In the genomic region with DNA sequence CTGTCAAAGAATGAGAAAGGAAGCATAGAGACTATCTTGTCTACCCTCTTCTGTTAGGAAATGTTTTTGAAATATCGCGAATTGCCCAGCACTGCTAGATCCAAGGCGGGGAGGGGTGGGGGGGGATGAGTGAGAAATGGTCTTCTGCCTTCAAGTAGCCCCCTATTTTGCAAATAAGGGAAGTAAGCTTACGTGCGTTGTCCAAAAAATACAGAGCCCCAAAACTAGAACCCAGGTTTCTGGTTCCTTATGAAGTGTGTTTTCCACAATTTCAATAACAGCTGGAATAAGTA, we compare ENCODE assay signal across 8 cellular contexts. TPM values are rescaled to one million over a fixed set of nuclear protein-coding genes. Genes with fewer than 3 reads are reported as not detected.
DNase-seq lines count a peak whose midpoint lies in the region; ATAC-seq and TF ChIP-seq lines count a peak whose summit lies in the region.

No MANE protein-coding gene starts in this region.

- H3K4me1 Mint-ChIP-seq in H9, result peaks cover 23 to 31% of the 10 kb centered on the region in 2 experiments
- peaks cover 39 to 46% (median 43%) of the 10 kb centered on the region in 3 donors for H3K4me1 Mint-ChIP-seq in T-cell

- H3K56ac ChIP-seq in H9 (ENCODE audit: insufficient read length, low read depth, low read length), result no peak overlapping the region

- no peak overlapping the region for H3T11ph ChIP-seq in H9 (ENCODE audit: low read length)

- H3K27me3 ChIP-seq in H9 (ENCODE audit: insufficient read depth, low read length), result no peaks in the 10 kb centered on the region

- peak overlapping the region; percentile 90 to 94 for H3K4me3 Mint-ChIP-seq in H9
- peak overlapping the region; percentile 88 to 99 (median 98) for H3K4me3 Mint-ChIP-seq in T-cell

- no peak overlapping the region for H2BK120ac ChIP-seq in H9 (ENCODE audit: low read depth, low read length, poor library complexity, severe bottlenecking)

- no peak for ATAC-seq in T-cell (replicated peaks in 1 of 4)

- no peak overlapping the region for H2AFZ ChIP-seq in H9 (ENCODE audit: low read length)

- H3K4me2 ChIP-seq in H9 (ENCODE audit: insufficient read depth, insufficient read length, low read length), result peak overlapping the region; percentile 84

- no peak overlapping the region for H4K91ac ChIP-seq in H9 (ENCODE audit: insufficient read length, low read depth, low read length)

- no peaks in the 10 kb centered on the region for H3K9me3 ChIP-seq in H9 (ENCODE audit: control insufficient read depth, low read depth, low read length)

- H2BK12ac ChIP-seq in H9 (ENCODE audit: insufficient read length, low read depth, low read length), result no peak overlapping the region

- peaks cover 13% of the 10 kb centered on the region for H3K23me2 ChIP-seq in H9 (ENCODE audit: insufficient read length, low read depth, low read length, poor library complexity, severe bottlenecking)

- H4K5ac ChIP-seq in H9 (ENCODE audit: insufficient read length, low read depth, low read length), result no peak overlapping the region

- CTCF ChIA-PET in T-cell (lab: Charles Lee), result interaction anchor here in 1 of 2 donors (1.0 kb wide), 1 partner anchor 41 kb away, joined by 3 read pairs; no protein-coding TSS in a partner anchor

- H3K27me3 Mint-ChIP-seq in H9 (ENCODE audit: low read depth), result no peaks in the 10 kb centered on the region; the same call in 1 of the 2 replicates
- H3K27me3 Mint-ChIP-seq in T-cell, result no peaks in the 10 kb centered on the region

- peak overlapping the region in 2 of 3 experiments; percentile 96 to 97; a peak in 1 of 7 replicates for H3K27ac Mint-ChIP-seq in H9
- peak overlapping the region; percentile 97 to 98 for H3K27ac Mint-ChIP-seq in T-cell

- no peak overlapping the region for H2BK15ac ChIP-seq in H9 (ENCODE audit: low read depth, low read length)

- WGBS in H9 (ENCODE audit: extremely low coverage, insufficient read length, low lambda C conversion rate), result no CpG with 5 or more reads among the region's 5 CpGs

- H2BK20ac ChIP-seq in H9 (ENCODE audit: low read depth, low read length, poor library complexity, severe bottlenecking), result no peak overlapping the region

- POLR2A ChIA-PET in T-cell (lab: Charles Lee), result interaction anchor here (0.7 to 1.0 kb wide), 2 partner anchors 9 to 40 kb away, joined by 3 to 5 read pairs; no protein-coding TSS in a partner anchor

- TF ChIP-seq CTCF in H9 (conservative IDR thresholded peaks at IDR 0.05) (no peak), fibroblast of pulmonary artery (IDR thresholded peaks at IDR 0.05; ENCODE audit: low read length, missing control alignments) (no peak)

- no peak overlapping the region for H3K23ac ChIP-seq in H9 (ENCODE audit: insufficient read length, low read depth, low read length)

- peaks cover 4% of the 10 kb centered on the region; the same call in 1 of the 2 replicates for H3K4me1 ChIP-seq in H9 (ENCODE audit: insufficient read depth, low read length)

- no peak overlapping the region for H3K14ac ChIP-seq in H9 (ENCODE audit: insufficient read depth, low read length)

- no peak overlapping the region for H2BK5ac ChIP-seq in H9 (ENCODE audit: insufficient read length, low read length)

- no peak overlapping the region for H2AK5ac ChIP-seq in H9 (ENCODE audit: insufficient read length, low read length)

- peak overlapping the region; percentile 90 for H3K4me3 ChIP-seq in fibroblast of pulmonary artery (replicated peaks; ENCODE audit: low read depth, low read length)
- H3K4me3 ChIP-seq in skin epidermis, result peak overlapping the region; percentile 64 to 97 (median 91)

- H3K9me3 Mint-ChIP-seq in H9 (no peaks in the 10 kb centered on the region), T-cell (no peaks in the 10 kb centered on the region)

- H4K8ac ChIP-seq in H9 (replicated peaks; ENCODE audit: insufficient read length, low read depth, low read length), result no peak overlapping the region

- H3K27ac ChIP-seq in H9 (ENCODE audit: insufficient read length, low read depth, low read length) (no peak overlapping the region), skin epidermis (peak overlapping the region in 15 of 21 experiments; percentile 88 to 97 (median 94))

- H3K79me2 ChIP-seq in H9 (ENCODE audit: insufficient read depth, low read length), result peaks cover 20% of the 10 kb centered on the region; the same call in 1 of the 2 replicates

- no peak overlapping the region for H3K9ac ChIP-seq in H9 (ENCODE audit: extremely low read depth, insufficient read length, low read length)

- H3K79me1 ChIP-seq in H9 (ENCODE audit: insufficient read depth, low read depth, low read length, poor library complexity, severe bottlenecking), result peaks cover 6% of the 10 kb centered on the region

- no peak overlapping the region for H3K4ac ChIP-seq in H9 (ENCODE audit: low read depth, low read length)

- peaks cover 0 to 6% (median 0%) of the 10 kb centered on the region in 3 experiments; a peak in 3 of 7 replicates for H3K36me3 Mint-ChIP-seq in H9 (ENCODE audit: insufficient read depth in 1 of 3, low read depth in 3 of 3)
- peaks cover 14% of the 10 kb centered on the region for H3K36me3 Mint-ChIP-seq in T-cell

- H3K18ac ChIP-seq in H9 (ENCODE audit: insufficient read length, low read depth, low read length), result no peak overlapping the region

- no peaks in the 10 kb centered on the region for H4K20me1 ChIP-seq in H9 (ENCODE audit: control insufficient read depth, insufficient read depth, insufficient read length)

- no peak for DNase-seq in H9
- no peak for DNase-seq in T-cell
- DNase-seq in fibroblast of pulmonary artery (ENCODE audit: low read depth), result no peak
- DNase-seq in stimulated activated naive CD4-positive, alpha-beta T cell treated with Interleukin-2 at 50 U/mL for 16 hours (lab: John Stamatoyannopoulos, UW), result no peak
- DNase-seq in NAMALWA (ENCODE audit: low spot score), result no peak
- DNase-seq in cortex of kidney (lab: John Stamatoyannopoulos, UW), result no peak
- no peak for DNase-seq in HUDEP-2 (lab: John Stamatoyannopoulos, UW; ENCODE audit: unreplicated experiment in 76 of 76)

RNA-seq across cellular contexts. Expression of gene ILRUN, which starts 0.9 kb away (rescaled TPM):
- total RNA-seq in H9 (2021) (63.7 and 64.6 TPM in 2 replicates), T-cell (10 to 100 TPM; 61.0 to 76.6 (median 65.1) TPM)

RNA-seq across cellular contexts. Expression of gene SNRPC, which starts 59.8 kb away (rescaled TPM):
- total RNA-seq in H9 (2021) (204 and 216 TPM in 2 replicates), T-cell (10 to 100 TPM; 57.9 to 60.8 (median 58.2) TPM)
